Comparison of ENCODE assay signal across 22 cellular contexts in genomic region chr6:157951828-157952227, GRCh38.
"Had no signal": no experiment of that assay in that cellular context is flagged by ENCODE, and none has a peak within 500 bp of the region (broad histone marks: within the 10 kb centered on the region; RNA-seq: fewer than 3 reads in every experiment).

No MANE protein-coding gene starts in this region.

- DNase-seq: activated CD4-positive, alpha-beta T cell treated with anti-CD3 and anti-CD28 coated beads for 1 hour; activated CD4-positive, alpha-beta T cell treated with anti-CD3 and anti-CD28 coated beads, Interleukin-2, amount 50 U/mL, for 1 hour; activated CD8-positive, alpha-beta T cell treated with anti-CD3 and anti-CD28 coated beads, Interleukin-2, amount 10 ng/mL, durations not matched to agents 7 days and 5 days; activated naive CD4-positive, alpha-beta T cell; activated naive CD8-positive, alpha-beta T cell treated with anti-CD3 and anti-CD28 coated beads for 36 hours; dorsolateral prefrontal cortex; heart left ventricle; ovary; right cardiac atrium; stimulated activated CD4-positive, alpha-beta T cell treated with anti-CD3 and anti-CD28 coated beads, Interleukin-15, amount 100 ng/mL, for 24 hours; stimulated activated naive CD4-positive, alpha-beta T cell; T-helper 9 cell; testis; upper lobe of right lung had no signal

- H3K9me3 ChIP-seq: breast epithelium, neutrophil, ovary, testis had no signal

- H3K4me1 ChIP-seq: breast epithelium, testis, upper lobe of right lung had no signal

- H3K27me3 ChIP-seq: breast epithelium, dorsolateral prefrontal cortex, heart left ventricle, neutrophil, ovary, testis had no signal

- H3K4me3 ChIP-seq: breast epithelium, dorsolateral prefrontal cortex, heart left ventricle, lung, ovary, skin epidermis, testis, upper lobe of right lung had no signal

- FAIRE-seq: colon, keratinocyte had no signal

- H3K36me3 ChIP-seq: breast epithelium, heart left ventricle, neutrophil, ovary, upper lobe of right lung had no signal

- ATAC-seq: activated CD8-positive, alpha-beta T cell treated with anti-CD3 and anti-CD28 coated beads, Interleukin-2, amount 10 ng/mL, durations not matched to agents 7 days and 5 days; activated T-helper 17 cell treated with anti-CD3 and anti-CD28 coated beads, Interleukin-2, amount 50 U/mL, for 72 hours; heart left ventricle; right cardiac atrium; upper lobe of right lung had no signal

- H3K27ac ChIP-seq: breast epithelium, dorsolateral prefrontal cortex, epithelial cell of prostate, heart left ventricle, neutrophil, ovary, skin epidermis, testis, upper lobe of right lung had no signal
